Comparison of ENCODE assay signal across 21 cellular contexts in genomic region chr2:105376010-105376409, GRCh38. TPM values are rescaled to one million over a fixed set of nuclear protein-coding genes. Genes with fewer than 3 reads are reported as not detected.
DNase-seq lines count a peak whose midpoint lies in the region; ATAC-seq and TF ChIP-seq lines count a peak whose summit lies in the region.
"Had no signal": no experiment of that assay in that cellular context is flagged by ENCODE, and none has a peak within 500 bp of the region (broad histone marks: within the 10 kb centered on the region; RNA-seq: fewer than 3 reads in every experiment).

No MANE protein-coding gene starts in this region.

- no peak for TF ChIP-seq POLR2A in heart left ventricle (IDR thresholded peaks at IDR 0.05)
- TF ChIP-seq POLR2A in gastroesophageal sphincter (IDR thresholded peaks at IDR 0.05), result no peak
- no peak for TF ChIP-seq POLR2A in gastrocnemius medialis (IDR thresholded peaks at IDR 0.05)

- TF ChIP-seq CTCF in heart left ventricle (IDR thresholded peaks at IDR 0.05) (no peak), gastroesophageal sphincter (IDR thresholded peaks at IDR 0.05) (no peak), gastrocnemius medialis (IDR thresholded peaks at IDR 0.05 in 4 of 5, conservative IDR thresholded peaks at IDR 0.05 in 1 of 5) (no peak)

- in situ Hi-C loops in gastrocnemius medialis (cut with MboI; ENCODE audit: low sequenced_read_pairs in 4 of 4), result no loop called here

- H3K27me3 ChIP-seq in heart left ventricle (no peaks in the 10 kb centered on the region), gastroesophageal sphincter (no peaks in the 10 kb centered on the region), gastrocnemius medialis (no peaks in the 10 kb centered on the region)

- H3K4me3 ChIP-seq in heart left ventricle (no peak overlapping the region), gastroesophageal sphincter (no peak overlapping the region), gastrocnemius medialis (no peak overlapping the region)
- H3K4me3 ChIP-seq: K562 had no signal

- H3K9me3 ChIP-seq in heart left ventricle (no peaks in the 10 kb centered on the region), gastroesophageal sphincter (no peaks in the 10 kb centered on the region), gastrocnemius medialis (no peaks in the 10 kb centered on the region)

- WGBS in heart left ventricle, 4 donors, result 56 to 69% (median 64%) methylated on average over 11 of the region's 11 CpGs
- WGBS in gastroesophageal sphincter (ENCODE audit: low coverage in 1 of 2), 2 donors, result 57 to 86% methylated on average over 8 of the region's 11 CpGs

- peak in 2 of 5 donors; percentile 34 to 52 for DNase-seq in heart left ventricle
- no peak for DNase-seq in left cardiac atrium
- peak in 1 of 2 donors; percentile 64 for DNase-seq in gastrocnemius medialis
- no peak for DNase-seq in NCI-H446 (lab: John Stamatoyannopoulos, UW)
- DNase-seq: activated CD4-positive, alpha-beta T cell treated with anti-CD3 and anti-CD28 coated beads, Interleukin-2, amount 50 U/mL, for 1 hour; activated naive CD4-positive, alpha-beta T cell treated with Interleukin-2 at 50 U/mL for 16 hours; activated T-cell treated with anti-CD3 and anti-CD28 coated beads for 4 hours; aorta; C1 segment of cervical spinal cord; cortex of kidney; glutamatergic neuron; MV-4-11; naive thymus-derived CD8-positive, alpha-beta T cell; NCI-H187 treated with DMSO at 0.1 percent for 48 hours; T-helper 1 cell had no signal

- peak in 2 of 4 donors; percentile 2 to 5 for ATAC-seq in heart left ventricle
- ATAC-seq in left cardiac atrium, result no peak
- ATAC-seq in gastroesophageal sphincter, result peak; percentile 19
- ATAC-seq in gastrocnemius medialis, result peak in 1 of 2 donors; percentile 11
- ATAC-seq in GM19395 (IDR thresholded peaks at IDR 0.05; ENCODE audit: unreplicated experiment), result no peak
- ATAC-seq in GM21447 (IDR thresholded peaks at IDR 0.05; ENCODE audit: unreplicated experiment), result no peak
- no peak for ATAC-seq in HG03280 (IDR thresholded peaks at IDR 0.05; ENCODE audit: unreplicated experiment)
- ATAC-seq: K562; naive thymus-derived CD8-positive, alpha-beta T cell; stimulated activated memory B cell treated with anti-CD40 and anti-IgM and Interleukin-4, amounts not matched to agents 10 μg/mL and 1 μg/mL and 100 μg/mL, for 72 hours had no signal

- H3K36me3 ChIP-seq in heart left ventricle (peaks cover 0 to 77% (median 25%) of the 10 kb centered on the region in 9 donors), gastroesophageal sphincter (peaks cover 0 to 25% of the 10 kb centered on the region in 2 donors), gastrocnemius medialis (no peaks in the 10 kb centered on the region)

- peaks cover 3 to 100% (median 72%) of the 10 kb centered on the region in 12 donors for H3K4me1 ChIP-seq in heart left ventricle
- H3K4me1 ChIP-seq in gastroesophageal sphincter, result peaks cover 3 to 96% (median 25%) of the 10 kb centered on the region in 3 donors
- peaks cover 82 to 92% of the 10 kb centered on the region in 2 donors for H3K4me1 ChIP-seq in gastrocnemius medialis

- no peak for TF ChIP-seq EP300 in gastroesophageal sphincter (IDR thresholded peaks at IDR 0.05)

- intact Hi-C loops in heart left ventricle (cut with DNase I) (loop anchor here in 1 of 10 donors (5.0 kb wide), 1 partner anchor 61 kb away; no protein-coding TSS in a partner anchor), left cardiac atrium (cut with DNase I) (no loop called here), gastrocnemius medialis (cut with DNase I; ENCODE audit: low total_unique reads) (no loop called here)

- H3K27ac ChIP-seq in heart left ventricle, result peak overlapping the region; percentile 54 to 94 (median 78)
- H3K27ac ChIP-seq in gastroesophageal sphincter, result peak overlapping the region in 3 of 4 donors; percentile 72 to 76 (median 76)
- H3K27ac ChIP-seq in gastrocnemius medialis, result peak overlapping the region; percentile 63 to 79 (median 72)

RNA-seq across cellular contexts. Expression of gene FHL2, which starts 22.8 kb away (rescaled TPM):
- total RNA-seq in heart left ventricle, result 1,000 to 10,000 TPM in 7 of 9 donors, 100 to 1,000 TPM in 2; 649 to 4,692 (median 1,370) TPM
- polyA plus RNA-seq in heart left ventricle, result 100 to 1,000 TPM; 669 to 913 TPM
- total RNA-seq in left cardiac atrium, result 10 to 100 TPM; 32.3 to 92.2 TPM
- 100 to 1,000 TPM in 3 of 4 donors, 10 to 100 TPM in 1; 93.9 to 150 (median 109) TPM for total RNA-seq in gastroesophageal sphincter
- 10 to 100 TPM; 14.9 to 31.8 (median 21.4) TPM for total RNA-seq in gastrocnemius medialis
- total RNA-seq: naive thymus-derived CD8-positive, alpha-beta T cell had no signal

RNA-seq across cellular contexts. Expression of gene C2orf49, which starts 38.7 kb away (rescaled TPM):
- total RNA-seq in heart left ventricle, result 10 to 100 TPM; 12.1 to 21.7 (median 15.6) TPM
- 10 to 100 TPM; 14.5 to 15.7 TPM for polyA plus RNA-seq in heart left ventricle
- 10 to 100 TPM; 15.6 to 16.2 TPM for total RNA-seq in left cardiac atrium
- total RNA-seq in gastroesophageal sphincter, result 10 to 100 TPM; 16.9 to 30.0 (median 20.7) TPM
- 10 to 100 TPM; 12.8 to 26.7 (median 18.6) TPM for total RNA-seq in gastrocnemius medialis

RNA-seq across cellular contexts. Expression of gene TGFBRAP1, which starts 46.5 kb away (rescaled TPM):
- total RNA-seq in heart left ventricle (10 to 100 TPM in 7 of 9 donors, 1 to 10 TPM in 2; 7.6 to 20.0 (median 13.1) TPM), left cardiac atrium (10 to 100 TPM; 11.2 to 12.7 TPM), gastroesophageal sphincter (10 to 100 TPM; 28.3 to 31.5 (median 29.7) TPM), gastrocnemius medialis (10 to 100 TPM; 19.7 to 28.9 (median 20.3) TPM)
- polyA plus RNA-seq in heart left ventricle, result 1 to 10 TPM; 1.8 to 8.2 TPM

Comparison
In these comparisons a context has a peak if more than half of its experiments do, and no peak if none do; other contexts are left out.
1. RNA of gene FHL2, which starts 22.8 kb away (total RNA-seq): 649 to 4,692 TPM in heart left ventricle; 93.9 to 150 TPM in gastroesophageal sphincter, 32.3 to 92.2 TPM in left cardiac atrium and 14.9 to 31.8 TPM in gastrocnemius medialis; every median in the first group is over 4 times any median in the second.
2. Peak in every context shown above with its lines, with median percentiles within 50 percentile points of each other: H3K27ac ChIP-seq.